10 cellular contexts compared by ENCODE assay signal in the genomic region with DNA sequence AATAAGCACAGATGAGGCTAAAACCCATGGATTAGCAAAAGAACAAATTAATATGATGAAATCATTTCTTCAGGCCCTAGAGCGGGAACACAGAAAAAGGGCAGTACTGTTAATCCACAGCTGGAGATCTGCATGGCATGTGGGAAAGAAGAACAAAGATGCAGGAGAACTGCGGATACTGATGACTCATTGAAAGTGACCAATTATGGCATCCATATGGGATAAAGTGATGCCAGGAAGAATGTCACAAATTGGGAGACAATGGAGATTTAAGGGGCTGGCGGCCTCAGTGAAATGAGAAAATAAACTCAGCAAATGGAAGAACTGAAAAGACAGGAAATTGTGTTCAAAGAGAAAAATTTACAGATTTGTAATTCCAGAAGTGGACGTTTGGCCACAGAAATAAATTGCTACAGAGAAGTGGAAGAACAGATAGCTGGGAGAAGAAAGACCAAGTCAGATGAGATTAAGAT. TPM values are rescaled to one million over a fixed set of nuclear protein-coding genes. Genes with fewer than 3 reads are reported as not detected.
DNase-seq lines count a peak whose midpoint lies in the region; ATAC-seq, FAIRE-seq and TF ChIP-seq lines count a peak whose summit lies in the region.
"Had no signal": no experiment of that assay in that cellular context is flagged by ENCODE, and none has a peak within 500 bp of the region (broad histone marks: within the 10 kb centered on the region; RNA-seq: fewer than 3 reads in every experiment).

No MANE protein-coding gene starts in this region.

- H3K27ac Mint-ChIP-seq in stimulated activated effector memory CD8-positive, alpha-beta T cell treated with anti-CD3 and anti-CD28 coated beads, Interleukin-12 subunit alpha, Interleukin-12 subunit beta, amount 100 ng/mL, for 72 hours, result peak overlapping the region; percentile 20

- FAIRE-seq in pancreas (lab: Jason Lieb, UNC), result no peak

- intact Hi-C loops in tibial artery (cut with DNase I; ENCODE audit: low total_unique reads), result no loop called here
- intact Hi-C loops in pancreas (cut with DNase I), result no loop called here

- no peak overlapping the region for H3K4me3 Mint-ChIP-seq in stimulated activated effector memory CD8-positive, alpha-beta T cell treated with anti-CD3 and anti-CD28 coated beads, Interleukin-12 subunit alpha, Interleukin-12 subunit beta, amount 100 ng/mL, for 72 hours

- H3K36me3 ChIP-seq in tibial artery, result no peaks in the 10 kb centered on the region
- no peaks in the 10 kb centered on the region for H3K36me3 ChIP-seq in pancreas

- no peaks in the 10 kb centered on the region for H3K9me3 Mint-ChIP-seq in stimulated activated effector memory CD8-positive, alpha-beta T cell treated with anti-CD3 and anti-CD28 coated beads, Interleukin-12 subunit alpha, Interleukin-12 subunit beta, amount 100 ng/mL, for 72 hours

- H3K27ac ChIP-seq in tibial artery, result no peak overlapping the region
- no peak overlapping the region for H3K27ac ChIP-seq in pancreas
- H3K27ac ChIP-seq: foreskin keratinocyte had no signal

- H3K4me3 ChIP-seq in fibroblast of pulmonary artery (replicated peaks; ENCODE audit: low read depth, low read length), result no peak overlapping the region
- no peak overlapping the region for H3K4me3 ChIP-seq in tibial artery
- no peak overlapping the region for H3K4me3 ChIP-seq in pancreas

- DNase-seq in H4 (ENCODE audit: low spot score) (peak; percentile 78), fibroblast of pulmonary artery (ENCODE audit: low read depth) (peak; percentile 82), tibial artery (no peak), pancreas (no peak)
- DNase-seq in stimulated activated effector memory CD8-positive, alpha-beta T cell treated with anti-CD3 and anti-CD28 coated beads, Interleukin-12 subunit alpha, Interleukin-12 subunit beta, amount 100 ng/mL, for 72 hours (ENCODE audit: low spot score in 2 of 2), result no peak
- DNase-seq: activated CD4-positive, alpha-beta T cell treated with anti-CD3 and anti-CD28 coated beads, Interleukin-2, amount 50 U/mL, for 1 hour; foreskin keratinocyte; NCI-H2081 treated with DMSO at 0.1 percent for 48 hours had no signal

- 74 to 75% methylated on average over 4 of the region's 4 CpGs for WGBS in pancreas, 2 donors

- H3K27me3 ChIP-seq in tibial artery (no peaks in the 10 kb centered on the region), pancreas (no peaks in the 10 kb centered on the region)
- H3K27me3 ChIP-seq: foreskin keratinocyte had no signal

- H3K9me3 ChIP-seq in tibial artery, result no peaks in the 10 kb centered on the region
- H3K9me3 ChIP-seq in pancreas, result no peaks in the 10 kb centered on the region

- H3K36me3 Mint-ChIP-seq in stimulated activated effector memory CD8-positive, alpha-beta T cell treated with anti-CD3 and anti-CD28 coated beads, Interleukin-12 subunit alpha, Interleukin-12 subunit beta, amount 100 ng/mL, for 72 hours, result peaks cover 6% of the 10 kb centered on the region

- ATAC-seq in SK-N-SH treated with all-trans-retinoic acid at 6 μM for 48 hours, result peak; percentile 91
- ATAC-seq in stimulated activated effector memory CD8-positive, alpha-beta T cell treated with anti-CD3 and anti-CD28 coated beads, Interleukin-12 subunit alpha, Interleukin-12 subunit beta, amount 100 ng/mL, for 72 hours, result no peak
- no peak for ATAC-seq in HG03280 (IDR thresholded peaks at IDR 0.05; ENCODE audit: unreplicated experiment)
- no peak for ATAC-seq in pancreas
- ATAC-seq: foreskin keratinocyte had no signal

- H3K4me1 ChIP-seq in tibial artery (peaks cover 0 to 31% (median 8%) of the 10 kb centered on the region in 4 donors), pancreas (peaks cover 7 to 31% (median 7%) of the 10 kb centered on the region in 3 donors)
- H3K4me1 ChIP-seq: foreskin keratinocyte had no signal

- peaks cover 57% of the 10 kb centered on the region for H3K4me1 Mint-ChIP-seq in stimulated activated effector memory CD8-positive, alpha-beta T cell treated with anti-CD3 and anti-CD28 coated beads, Interleukin-12 subunit alpha, Interleukin-12 subunit beta, amount 100 ng/mL, for 72 hours

- TF ChIP-seq CTCF in fibroblast of pulmonary artery (IDR thresholded peaks at IDR 0.05; ENCODE audit: low read length, missing control alignments), result no peak
- TF ChIP-seq CTCF in tibial artery (IDR thresholded peaks at IDR 0.05), result no peak
- no peak for TF ChIP-seq CTCF in pancreas (IDR thresholded peaks at IDR 0.05)

TF ChIP-seq in SK-N-SH treated with all-trans-retinoic acid at 6 μM for 48 hours, 23 proteins besides CTCF, POLR2A, EP300 and RAD21:
- TF ChIP-seq ISL1 (CRISPR knock-in tag; IDR thresholded peaks at IDR 0.05), result peak; percentile 56; the same call in 1 of the 2 replicates
- TF ChIP-seq TCF4 (CRISPR knock-in tag; IDR thresholded peaks at IDR 0.05; ENCODE audit: borderline replicate concordance), result 0 out of 2 replicates have a peak, but pooled peaks have one; percentile 23
- TF ChIP-seq ZNF565 (CRISPR knock-in tag; conservative IDR thresholded peaks at IDR 0.05; ENCODE audit: low read depth), result no peak

RNA-seq across cellular contexts. Expression of a gene that starts 39.4 kb away (rescaled TPM):
- total RNA-seq in H4 (2014; rRNA removed; shearing (Covaris generic)), result 7.7 and 7.8 TPM in 2 replicates
- 10 to 100 TPM; 22.5 to 27.3 (median 25.2) TPM for total RNA-seq in pancreas
- 10 to 100 TPM; 11.1 to 16.2 TPM for polyA plus RNA-seq in pancreas

Comparison
In these comparisons a context has a peak if more than half of its experiments do, and no peak if none do; other contexts are left out.
1. DNase-seq: peak in H4 (single experiment) and fibroblast of pulmonary artery (single experiment); none in stimulated activated effector memory CD8-positive, alpha-beta T cell treated with anti-CD3 and anti-CD28 coated beads, Interleukin-12 subunit alpha, Interleukin-12 subunit beta, amount 100 ng/mL, for 72 hours (0 of 2), tibial artery (0 of 2) and pancreas (0 of 6).